In the genomic region with DNA sequence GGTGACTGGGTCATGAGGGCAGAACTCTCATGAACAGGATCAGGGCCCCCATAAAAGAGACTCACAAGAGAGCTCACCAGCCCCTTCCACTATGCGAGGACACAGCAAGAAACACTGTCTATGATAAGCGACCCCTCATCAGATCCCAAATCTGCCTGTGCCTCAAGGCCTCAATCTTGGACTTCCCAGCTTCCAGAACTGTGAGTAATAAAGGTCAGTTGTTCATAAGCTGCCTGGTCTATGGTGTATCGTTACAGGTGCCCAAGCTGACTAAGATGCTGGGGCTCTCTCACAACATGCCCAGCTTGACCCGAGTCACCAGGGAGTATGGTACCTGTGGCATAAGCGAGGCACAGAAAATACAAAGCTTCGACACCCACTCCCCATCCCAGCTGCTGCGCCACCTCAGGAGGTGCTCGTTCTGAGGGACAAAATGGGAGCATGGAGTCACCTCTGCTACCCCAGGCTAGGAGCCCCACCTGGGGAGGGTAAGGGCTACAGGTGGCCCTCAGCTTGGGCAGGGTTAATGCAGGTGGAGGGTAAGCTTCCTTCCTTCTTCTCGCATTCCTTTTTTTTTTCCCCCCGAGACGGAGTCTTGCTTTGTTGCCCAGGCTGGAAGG, we compare ENCODE assay signal across 26 cellular contexts.
"Had no signal": no experiment of that assay in that cellular context is flagged by ENCODE, and none has a peak within 500 bp of the region (broad histone marks: within the 10 kb centered on the region; RNA-seq: fewer than 3 reads in every experiment).

No MANE protein-coding gene starts in this region.

- H3K9me3 Mint-ChIP-seq: activated CD4-positive, alpha-beta memory T cell treated with anti-CD3 and anti-CD28 coated beads for 36 hours; activated CD4-positive, alpha-beta T cell treated with anti-CD3 and anti-CD28 coated beads, Interleukin-2, amount 10 ng/mL, durations not matched to agents 24 days and 14 days; activated T-helper 1 cell treated with anti-CD3 and anti-CD28 coated beads, Interleukin-12 subunit alpha, Interleukin-12 subunit beta, Interleukin-2, Interleukin-4 antibody, amounts not matched to agents 30 ng/mL and 10 ng/mL and 1 ng/mL, durations not matched to agents 14 hours and 24 hours and 36 hours; mesothelial cell of epicardium; stimulated activated effector memory CD8-positive, alpha-beta T cell treated with anti-CD3 and anti-CD28 coated beads, Interleukin-12 subunit alpha, Interleukin-12 subunit beta, amount 100 ng/mL, for 72 hours; stimulated activated naive CD8-positive, alpha-beta T cell treated with anti-CD3 and anti-CD28 coated beads, Interleukin-15, Interleukin-2, amounts not matched to agents 100 ng/mL and 50 ng/mL, for 24 hours had no signal

- H3K4me1 ChIP-seq: pancreas had no signal

- ATAC-seq: gastroesophageal sphincter; left cardiac atrium; psoas muscle; stimulated activated effector memory CD8-positive, alpha-beta T cell treated with anti-CD3 and anti-CD28 coated beads, Interleukin-12 subunit alpha, Interleukin-12 subunit beta, amount 100 ng/mL, for 72 hours had no signal

- H3K27ac ChIP-seq: gastroesophageal sphincter, hepatocyte, pancreas, psoas muscle, upper lobe of left lung had no signal

- H3K4me3 ChIP-seq: gastroesophageal sphincter, hepatocyte, pancreas, psoas muscle, upper lobe of left lung had no signal

- H3K4me3 Mint-ChIP-seq: activated CD4-positive, alpha-beta memory T cell treated with anti-CD3 and anti-CD28 coated beads for 36 hours; activated CD4-positive, alpha-beta T cell treated with anti-CD3 and anti-CD28 coated beads, Interleukin-2, amount 10 ng/mL, durations not matched to agents 24 days and 14 days; activated T-helper 1 cell treated with anti-CD3 and anti-CD28 coated beads, Interleukin-12 subunit alpha, Interleukin-12 subunit beta, Interleukin-2, Interleukin-4 antibody, amounts not matched to agents 30 ng/mL and 10 ng/mL and 1 ng/mL, durations not matched to agents 14 hours and 24 hours and 36 hours; mesothelial cell of epicardium; naive B cell; nephron progenitor cell; stimulated activated effector memory CD8-positive, alpha-beta T cell treated with anti-CD3 and anti-CD28 coated beads, Interleukin-12 subunit alpha, Interleukin-12 subunit beta, amount 100 ng/mL, for 72 hours; stimulated activated naive CD8-positive, alpha-beta T cell treated with anti-CD3 and anti-CD28 coated beads, Interleukin-15, Interleukin-2, amounts not matched to agents 100 ng/mL and 50 ng/mL, for 24 hours had no signal

- H3K27ac Mint-ChIP-seq: activated CD4-positive, alpha-beta memory T cell treated with anti-CD3 and anti-CD28 coated beads for 36 hours; activated CD4-positive, alpha-beta T cell treated with anti-CD3 and anti-CD28 coated beads, Interleukin-2, amount 10 ng/mL, durations not matched to agents 24 days and 14 days; activated T-helper 1 cell treated with anti-CD3 and anti-CD28 coated beads, Interleukin-12 subunit alpha, Interleukin-12 subunit beta, Interleukin-2, Interleukin-4 antibody, amounts not matched to agents 30 ng/mL and 10 ng/mL and 1 ng/mL, durations not matched to agents 14 hours and 24 hours and 36 hours; mesothelial cell of epicardium; nephron progenitor cell; stimulated activated effector memory CD8-positive, alpha-beta T cell treated with anti-CD3 and anti-CD28 coated beads, Interleukin-12 subunit alpha, Interleukin-12 subunit beta, amount 100 ng/mL, for 72 hours; stimulated activated naive CD8-positive, alpha-beta T cell treated with anti-CD3 and anti-CD28 coated beads, Interleukin-15, Interleukin-2, amounts not matched to agents 100 ng/mL and 50 ng/mL, for 24 hours had no signal

- H3K9me3 ChIP-seq: gastroesophageal sphincter, pancreas, psoas muscle, upper lobe of left lung had no signal

- DNase-seq: activated CD4-positive, alpha-beta memory T cell treated with anti-CD3 and anti-CD28 coated beads for 36 hours; activated CD4-positive, alpha-beta T cell treated with anti-CD3 and anti-CD28 coated beads, Interleukin-2, amount 10 ng/mL, durations not matched to agents 24 days and 14 days; activated CD4-positive, CD25-positive, alpha-beta regulatory T cell treated with anti-CD3 and anti-CD28 coated beads, Interleukin-2, amount 50 U/mL, for 72 hours; activated CD8-positive, alpha-beta memory T cell treated with anti-CD3 and anti-CD28 coated beads, Interleukin-2, amount 50 U/mL, for 4 hours; activated gamma-delta T cell treated with Interleukin-2 at 50 U/mL for 16 hours; activated naive CD4-positive, alpha-beta T cell treated with anti-CD3 and anti-CD28 coated beads, Interleukin-2, amount 50 U/mL, for 16 hours; activated T-cell treated with anti-CD3 and anti-CD28 coated beads, Interleukin-2, amount 50 U/mL, for 1 hour; amygdala; central memory CD4-positive, alpha-beta T cell; islet precursor cell; left cardiac atrium; mammary epithelial cell; naive B cell; nephron progenitor cell; pancreas; psoas muscle; stimulated activated CD4-positive, alpha-beta T cell treated with anti-CD3 and anti-CD28 coated beads, Interleukin-12 subunit alpha, Interleukin-12 subunit beta, amount 100 ng/mL, for 4 hours; stimulated activated CD4-positive, alpha-beta T cell treated with anti-CD3 and anti-CD28 coated beads, Interleukin-4, amount 100 ng/mL, for 1 hour; T-helper 2 cell; upper lobe of left lung had no signal

- H3K36me3 Mint-ChIP-seq: activated CD4-positive, alpha-beta memory T cell treated with anti-CD3 and anti-CD28 coated beads for 36 hours; naive B cell had no signal

- H3K27me3 Mint-ChIP-seq: activated CD4-positive, alpha-beta memory T cell treated with anti-CD3 and anti-CD28 coated beads for 36 hours; activated CD4-positive, alpha-beta T cell treated with anti-CD3 and anti-CD28 coated beads, Interleukin-2, amount 10 ng/mL, durations not matched to agents 24 days and 14 days; stimulated activated naive CD8-positive, alpha-beta T cell treated with anti-CD3 and anti-CD28 coated beads, Interleukin-15, Interleukin-2, amounts not matched to agents 100 ng/mL and 50 ng/mL, for 24 hours had no signal

- H3K36me3 ChIP-seq: pancreas, upper lobe of left lung had no signal
